Comparison of ENCODE assay signal across 24 cellular contexts in the genomic region with DNA sequence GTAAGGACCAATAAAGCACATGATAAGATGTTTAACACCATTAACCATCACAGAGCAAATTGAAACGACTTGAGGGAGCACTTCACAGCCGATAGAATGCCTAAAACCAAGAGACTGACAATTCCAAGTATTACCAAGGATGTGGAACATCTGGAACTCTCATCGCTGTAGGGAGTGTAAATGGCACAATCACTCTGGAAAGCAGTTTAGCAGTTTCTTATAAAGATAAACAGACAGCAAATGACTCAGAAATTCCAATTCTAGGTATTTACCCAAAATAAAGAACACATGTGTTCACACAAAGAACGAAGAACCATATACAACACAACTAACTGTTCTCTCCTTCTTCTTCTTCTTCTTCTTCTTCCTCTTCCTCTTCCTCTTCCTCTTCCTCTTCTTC.
"Had no signal": no experiment of that assay in that cellular context is flagged by ENCODE, and none has a peak within 500 bp of the region (broad histone marks: within the 10 kb centered on the region; RNA-seq: fewer than 3 reads in every experiment).

No MANE protein-coding gene starts in this region.

- ATAC-seq: activated CD8-positive, alpha-beta T cell treated with anti-CD3 and anti-CD28 coated beads, Interleukin-2, amount 10 ng/mL, durations not matched to agents 7 days and 5 days; body of pancreas; PC-3; T-cell had no signal

- DNase-seq: activated CD4-positive, alpha-beta T cell treated with anti-CD3 and anti-CD28 coated beads for 48 hours; activated CD4-positive, alpha-beta T cell treated with anti-CD3 and anti-CD28 coated beads, Interleukin-2, amount 50 U/mL, for 4 hours; activated CD4-positive, CD25-positive, alpha-beta regulatory T cell treated with anti-CD3 and anti-CD28 coated beads, Interleukin-2, amount 50 U/mL, for 72 hours; activated CD8-positive, alpha-beta memory T cell treated with anti-CD3 and anti-CD28 coated beads, Interleukin-2, amount 50 U/mL, for 48 hours; activated CD8-positive, alpha-beta T cell treated with anti-CD3 and anti-CD28 coated beads, Interleukin-2, amount 10 ng/mL, durations not matched to agents 7 days and 5 days; activated effector memory CD4-positive, alpha-beta T cell treated with Interleukin-2 at 50 U/mL for 16 hours; activated naive CD4-positive, alpha-beta T cell; activated T-cell treated with anti-CD3 and anti-CD28 coated beads, Interleukin-2, amount 50 U/mL, for 1 hour; amniotic stem cell; body of pancreas; central memory CD4-positive, alpha-beta T cell; KG1; NCI-H1048; NCI-H1417; NCI-H1930; NCI-H2171 treated with DMSO at 0.1 percent for 48 hours; NCI-H226; NCI-H510A treated with DMSO at 0.1 percent for 48 hours; PC-3; T-cell; T-helper 2 cell; T1000 had no signal

- H3K36me3 ChIP-seq: ascending aorta had no signal

- H3K4me3 ChIP-seq: ascending aorta, body of pancreas, SK-N-MC had no signal

- H3K9me3 ChIP-seq: ascending aorta, body of pancreas had no signal

- H3K4me1 ChIP-seq: ascending aorta, body of pancreas had no signal

- H3K27me3 ChIP-seq: ascending aorta, body of pancreas had no signal
